19 cellular contexts compared by ENCODE assay signal in the genomic region with DNA sequence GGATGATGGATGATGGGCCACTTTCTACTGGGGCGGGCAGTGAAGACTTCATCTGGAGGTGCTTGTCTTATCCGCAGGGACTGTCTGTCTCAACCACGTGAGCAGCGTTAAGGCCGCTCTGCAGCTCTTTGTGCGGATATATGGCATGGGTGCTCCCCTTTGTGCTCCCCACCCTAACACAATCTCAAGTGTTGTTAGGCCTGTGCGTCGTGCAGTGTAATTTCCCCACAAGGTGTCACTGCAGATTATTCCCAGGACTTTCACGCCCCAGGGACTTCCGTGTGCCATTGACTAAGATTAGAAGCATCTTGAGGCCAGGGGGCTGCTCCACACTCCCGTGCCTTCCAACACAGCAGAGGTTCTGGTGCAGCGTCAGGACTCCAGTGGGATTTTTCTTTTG.
A peak's percentile ranks its signal among the peaks of the same experiment; 100 is the strongest.
DNase-seq lines count a peak whose midpoint lies in the region; ATAC-seq, FAIRE-seq and TF ChIP-seq lines count a peak whose summit lies in the region.
"Had no signal": no experiment of that assay in that cellular context is flagged by ENCODE, and none has a peak within 500 bp of the region (broad histone marks: within the 10 kb centered on the region; RNA-seq: fewer than 3 reads in every experiment).

No MANE protein-coding gene starts in this region.

- H3K27ac ChIP-seq in A549 = peak overlapping the region; percentile 96
- H3K27ac ChIP-seq in DND-41 (ENCODE audit: low read length) = no peak overlapping the region
- H3K27ac ChIP-seq in H1 (ENCODE audit: low read depth, low read length) = no peak overlapping the region

- 83% methylated on average over 10 of the region's 12 CpGs for WGBS in A549 (ENCODE audit: missing lambda C conversion rate)
- WGBS in H1 (ENCODE audit: extremely low coverage in 1 of 2, insufficient coverage in 1 of 2, insufficient read length in 1 of 2, insufficient replicate concordance in 2 of 2, low coverage in 1 of 2, low lambda C conversion rate in 2 of 2, missing lambda C conversion rate in 1 of 2), 2 experiments = 97% methylated on average over 12 of the region's 12 CpGs; no CpG with 5 or more reads in 1 of the 2 experiments

- no peaks in the 10 kb centered on the region for H3K27me3 ChIP-seq in DND-41 (ENCODE audit: insufficient read depth, low read length, poor library complexity)
- H3K27me3 ChIP-seq in H1 (replicated peaks in 1 of 4; ENCODE audit: control insufficient read depth in 3 of 4, extremely low read depth in 1 of 4, insufficient read depth in 3 of 4, low read length in 3 of 4) = no peaks in the 10 kb centered on the region; a peak in 1 of 7 replicates

- TF ChIP-seq RAD21 in A549 (conservative IDR thresholded peaks at IDR 0.05 in 1 of 2, IDR thresholded peaks at IDR 0.05 in 1 of 2) = peak; percentile 16 to 34; a peak in 3 of 5 replicates
- peak; percentile 36 for TF ChIP-seq RAD21 in Ishikawa (IDR thresholded peaks at IDR 0.05; ENCODE audit: low read depth)
- TF ChIP-seq RAD21 in H1 (IDR thresholded peaks at IDR 0.05 in 1 of 2, conservative IDR thresholded peaks at IDR 0.05 in 1 of 2; ENCODE audit: low read depth in 2 of 2, low read length in 2 of 2) = peak in 1 of 2 experiments; percentile 22; a peak in 1 of 4 replicates

- no peak for TF ChIP-seq CTCF in A549 (IDR thresholded peaks at IDR 0.05)
- TF ChIP-seq CTCF in DND-41 (IDR thresholded peaks at IDR 0.05; ENCODE audit: borderline replicate concordance, extremely low read depth, low read length, poor library complexity, severe bottlenecking) = peak; percentile 29
- TF ChIP-seq CTCF in H1 (IDR thresholded peaks at IDR 0.05; ENCODE audit: control extremely low read depth in 1 of 3, insufficient read depth in 1 of 3, low read depth in 1 of 3, low read length in 3 of 3) = peak; percentile 8 to 27 (median 11); a peak in 3 of 4 replicates

- POLR2A ChIA-PET in A549 (lab: Yijun Ruan, JAX) = no interaction called here
- POLR2A ChIA-PET in H1 (lab: Charles Lee; ENCODE audit: partially characterized antibody) = no interaction called here

- H2BK20ac ChIP-seq in H1 (ENCODE audit: low read length) = no peak overlapping the region

- no peak overlapping the region for H3K4ac ChIP-seq in H1 (replicated peaks; ENCODE audit: insufficient read length, low read depth, low read length)

- DNase-seq in A549 (ENCODE audit: low read depth in 1 of 2, low spot score in 1 of 2) (peak in 1 of 2 experiments; percentile 15), DND-41 (no peak), H1 (ENCODE audit: low read depth in 1 of 2, low spot score in 2 of 2) (peak in 1 of 2 experiments; percentile 37), left cardiac atrium (no peak), GM12892 (ENCODE audit: insufficient read length) (no peak), head of caudate nucleus (no peak)
- DNase-seq: CD4-positive, alpha-beta T cell; DMS79 treated with DMSO at 0.1 percent for 48 hours; Karpas-422; NCI-H1417 treated with DMSO at 0.1 percent for 48 hours; NCI-H2029; NCI-H510A treated with DMSO at 0.1 percent for 48 hours; NK-92 treated with Interleukin-12 subunit alpha and Interleukin-12 subunit beta, amount 100 ng/mL, for 24 hours had no signal

- FAIRE-seq in A549 (lab: Jason Lieb, UNC) = no peak
- FAIRE-seq in H1 (lab: Jason Lieb, UNC) = no peak
- FAIRE-seq in GM12892 (lab: Jason Lieb, UNC) = no peak
- FAIRE-seq: D721Med had no signal

- no peak overlapping the region for H4K5ac ChIP-seq in H1 (ENCODE audit: insufficient read length, low read depth, low read length)

- H2AFZ ChIP-seq in DND-41 (ENCODE audit: low read depth, low read length) (no peak overlapping the region), H1 (ENCODE audit: low read length) (no peak overlapping the region)

- no peak overlapping the region for H3K18ac ChIP-seq in H1 (ENCODE audit: extremely low read depth, low read length)

- H3K4me1 ChIP-seq in A549 = peaks cover 56% of the 10 kb centered on the region
- H3K4me1 ChIP-seq in DND-41 (ENCODE audit: insufficient read depth, low read length) = no peaks in the 10 kb centered on the region
- H3K4me1 ChIP-seq in H1 (replicated peaks in 1 of 4; ENCODE audit: control insufficient read depth in 3 of 4, insufficient read depth in 4 of 4, low read length in 3 of 4) = peaks cover 0 to 8% (median 3%) of the 10 kb centered on the region in 4 experiments; a peak in 3 of 7 replicates

- no peak overlapping the region for H2BK15ac ChIP-seq in H1 (ENCODE audit: low read length)

- TF ChIP-seq POLR2A in A549 (IDR thresholded peaks at IDR 0.05; ENCODE audit: low read length) (no peak), H1 (IDR thresholded peaks at IDR 0.05; ENCODE audit: control extremely low read depth in 1 of 2, low read depth in 2 of 2, low read length in 2 of 2) (no peak), GM12892 (IDR thresholded peaks at IDR 0.05; ENCODE audit: low read depth, low read length) (no peak)

- H3K9ac ChIP-seq in DND-41 (ENCODE audit: low read depth, low read length) = no peak overlapping the region
- H3K9ac ChIP-seq in H1 (replicated peaks in 1 of 4; ENCODE audit: extremely low read depth in 1 of 4, low read depth in 3 of 4, low read length in 3 of 4) = no peak overlapping the region

- peaks cover 8% of the 10 kb centered on the region for H3K79me1 ChIP-seq in H1 (ENCODE audit: low read depth, low read length)

- peaks cover 20% of the 10 kb centered on the region for H4K20me1 ChIP-seq in DND-41 (ENCODE audit: insufficient read depth, low read length)
- H4K20me1 ChIP-seq in H1 (replicated peaks in 1 of 2; ENCODE audit: control insufficient read depth in 1 of 2, insufficient read depth in 2 of 2, low read length in 2 of 2) = peaks cover 3 to 8% of the 10 kb centered on the region in 2 experiments

- H3K79me2 ChIP-seq in DND-41 (ENCODE audit: insufficient read depth, low read length) (peaks cover 49% of the 10 kb centered on the region), H1 (ENCODE audit: control insufficient read depth in 1 of 2, insufficient read depth in 2 of 2, low read length in 2 of 2) (peaks cover 0 to 5% of the 10 kb centered on the region in 2 experiments; a peak in 1 of 4 replicates)

- intact Hi-C loops in left cardiac atrium (cut with DNase I) (no loop called here), head of caudate nucleus (cut with DNase I) (no loop called here)

- 0 out of 2 replicates have a peak, but pooled peaks cover 3% of the 10 kb centered on the region for H3K23me2 ChIP-seq in H1 (ENCODE audit: low read depth, low read length)

- H3K23ac ChIP-seq in H1 (ENCODE audit: insufficient read length) = no peak overlapping the region

- no peak overlapping the region for H3K56ac ChIP-seq in H1 (replicated peaks; ENCODE audit: insufficient read length, low read depth, low read length)

- no peak overlapping the region for H2AK5ac ChIP-seq in H1 (ENCODE audit: low read depth, low read length)

- no peak for ATAC-seq in A549
- ATAC-seq in DND-41 (ENCODE audit: insufficient read depth, low read depth) = no peak
- no peak for ATAC-seq in left cardiac atrium
- no peak for ATAC-seq in GM21528 (IDR thresholded peaks at IDR 0.05; ENCODE audit: low FRiP score, unreplicated experiment)
- ATAC-seq: Right ventricle myocardium inferior had no signal

- H2BK5ac ChIP-seq in H1 (ENCODE audit: low read depth, low read length) = no peak overlapping the region

- H4K91ac ChIP-seq in H1 (replicated peaks; ENCODE audit: insufficient read length, low read length) = no peak overlapping the region

- H3K4me3 ChIP-seq in A549 (no peak overlapping the region), DND-41 (ENCODE audit: low read depth in 1 of 2, low read length in 2 of 2) (no peak overlapping the region), H1 (ENCODE audit: extremely low read depth in 1 of 4, insufficient read depth in 2 of 4, low read depth in 3 of 4, low read length in 4 of 4) (no peak overlapping the region)
- H3K4me3 ChIP-seq: HAP-1, SK-N-MC had no signal

- TF ChIP-seq EP300 in A549 (IDR thresholded peaks at IDR 0.05) (no peak), Ishikawa (IDR thresholded peaks at IDR 0.05; ENCODE audit: borderline replicate concordance) (no peak), H1 (IDR thresholded peaks at IDR 0.05; ENCODE audit: borderline replicate concordance in 1 of 2, low read depth in 2 of 2, low read length in 2 of 2) (no peak)

- H4K8ac ChIP-seq in H1 (ENCODE audit: extremely low read depth, insufficient read depth, low read length) = no peak overlapping the region

- no peak overlapping the region for H2BK120ac ChIP-seq in H1 (replicated peaks; ENCODE audit: low read depth, low read length)

- H3K4me2 ChIP-seq in A549 = peak overlapping the region; percentile 95
- no peak overlapping the region for H3K4me2 ChIP-seq in DND-41 (ENCODE audit: insufficient read depth, low read length)
- no peak overlapping the region for H3K4me2 ChIP-seq in H1 (ENCODE audit: insufficient read depth in 1 of 2, low read depth in 2 of 2, low read length in 2 of 2)

- H3K36me3 ChIP-seq in DND-41 (ENCODE audit: insufficient read depth, low read length) (peaks cover 46% of the 10 kb centered on the region), H1 (ENCODE audit: control insufficient read depth in 2 of 4, insufficient read depth in 4 of 4, low read length in 3 of 4) (no peaks in the 10 kb centered on the region)
- H3K36me3 ChIP-seq: HAP-1 had no signal

- no peak overlapping the region for H3K14ac ChIP-seq in H1 (ENCODE audit: insufficient read length)

- CTCF ChIA-PET in A549 (lab: Yijun Ruan, JAX) = interaction anchor here (1.2 to 4.8 kb wide), 4 partner anchors 24 to 33 kb away, joined by 3 to 22 read pairs (median 4); no protein-coding TSS in a partner anchor
- CTCF ChIA-PET in H1 (lab: Charles Lee; ENCODE audit: partially characterized antibody) = interaction anchor here (0.6 to 2.8 kb wide), 38 partner anchors 8 to 1665 kb away, joined by 3 to 19 read pairs (median 4); no protein-coding TSS in a partner anchor

- no peak overlapping the region for H2BK12ac ChIP-seq in H1 (ENCODE audit: low read depth, low read length)

- no peaks in the 10 kb centered on the region for H3K9me3 ChIP-seq in A549
- H3K9me3 ChIP-seq in DND-41 (ENCODE audit: insufficient read depth, low read length, severe bottlenecking) = no peaks in the 10 kb centered on the region
- no peaks in the 10 kb centered on the region for H3K9me3 ChIP-seq in H1 (ENCODE audit: insufficient read depth in 2 of 2, low read depth in 1 of 2, low read length in 1 of 2)
- H3K9me3 ChIP-seq: HAP-1 had no signal

TF ChIP-seq in A549, 52 proteins besides CTCF, POLR2A, EP300 and RAD21 (continues in another document):
- TF ChIP-seq CEBPB (IDR thresholded peaks at IDR 0.05) (no peak), KDM1A (IDR thresholded peaks at IDR 0.05; ENCODE audit: low read depth) (no peak), EHMT2 (IDR thresholded peaks at IDR 0.05; ENCODE audit: low read depth) (no peak)

TF ChIP-seq in Ishikawa, 13 proteins besides CTCF, POLR2A, EP300 and RAD21 (continues in another document):
- TF ChIP-seq TEAD4 (IDR thresholded peaks at IDR 0.05) = no peak
- no peak for TF ChIP-seq TCF12 (IDR thresholded peaks at IDR 0.05; ENCODE audit: low read depth)

TF ChIP-seq in H1, 55 proteins besides CTCF, POLR2A, EP300 and RAD21 (continues in another document):
- no peak for TF ChIP-seq SP4 (IDR thresholded peaks at IDR 0.05; ENCODE audit: low read length)
- no peak for TF ChIP-seq GTF2F1 (IDR thresholded peaks at IDR 0.05; ENCODE audit: borderline replicate concordance, low read depth, low read length)

Comparison
In these comparisons a context has a peak if more than half of its experiments do, and no peak if none do; other contexts are left out.
1. H3K27ac ChIP-seq: peak in A549 (2 of 2); none in DND-41 (single experiment) and H1 (single experiment).
2. Of the 18 proteins assayed by ChIP-seq in both H1 and A549: peak only in H1: CTCF and USF2; only in A549: none; in both: none; in neither: 15; mixed calls (peak in some experiments, not most) for 1.